Comparison of ENCODE assay signal across 8 cellular contexts in the genomic region with DNA sequence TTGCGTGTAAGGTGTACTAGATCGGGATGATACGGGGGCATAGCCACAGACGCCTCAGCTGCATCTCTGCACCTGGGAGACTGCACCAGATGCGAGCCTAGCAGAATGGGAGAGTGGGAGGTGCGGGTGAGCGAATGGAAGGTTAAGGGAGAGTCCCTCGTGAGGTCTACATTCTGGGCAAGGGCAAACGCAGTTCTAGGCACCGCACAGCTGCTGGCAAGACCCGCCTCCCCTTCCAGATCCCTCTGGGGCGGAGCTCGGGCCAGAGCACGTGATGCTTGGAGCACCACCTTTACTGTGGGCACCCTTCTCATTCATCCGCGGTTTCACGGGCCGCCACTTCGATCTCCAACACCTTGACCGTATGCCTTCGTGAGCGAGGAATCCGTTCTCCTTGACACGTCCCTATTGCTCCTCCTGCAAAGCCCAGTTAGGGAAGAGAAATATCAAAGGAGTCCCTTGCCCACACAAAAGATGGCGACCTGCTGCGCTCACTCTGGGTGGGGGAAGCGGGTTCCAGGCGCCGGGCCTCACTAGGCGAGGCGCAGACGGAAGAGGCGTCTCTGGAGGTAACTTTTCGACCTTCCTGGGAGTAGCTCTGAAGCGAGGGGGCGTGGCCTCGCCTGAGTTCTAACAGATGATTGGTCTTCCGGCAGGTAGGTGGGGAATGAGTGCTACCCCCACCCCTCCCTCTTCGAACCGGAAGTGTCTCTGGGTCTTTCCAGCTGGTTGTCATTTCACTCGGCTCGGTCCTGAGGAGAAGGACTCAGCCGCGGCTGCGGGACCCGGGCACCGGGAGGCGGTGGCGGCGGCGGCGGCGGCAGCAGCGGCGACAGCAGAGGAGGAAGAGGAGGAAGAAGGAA. TPM values are rescaled to one million over a fixed set of nuclear protein-coding genes. Genes with fewer than 3 reads are reported as not detected.
DNase-seq lines count a peak whose midpoint lies in the region; ATAC-seq, FAIRE-seq and TF ChIP-seq lines count a peak whose summit lies in the region.

A gene (plus strand): TSS at position 740 of the 863 bp plus-strand sequence. CDS start 1,385 bp downstream, outside the sequence.

- TF ChIP-seq POLR2A in GM19193 (IDR thresholded peaks at IDR 0.05; ENCODE audit: extremely low read depth, insufficient read depth, insufficient read length), result peak; percentile 95

- H3K4me1 Mint-ChIP-seq in chondrocyte (ENCODE audit: low read depth), result peaks cover 50% of the 10 kb centered on the region

- peak within 1 kb of the TSS; percentile 98 for H3K27ac ChIP-seq in kidney (ENCODE audit: low read depth in 2 of 2, low read length in 2 of 2)

- no peaks in the 10 kb centered on the region for H3K27me3 Mint-ChIP-seq in chondrocyte (ENCODE audit: low read depth)

- intact Hi-C loops in kidney (cut with DNase I), result no loop called here

- no peak for TF ChIP-seq CTCF in chondrocyte (IDR thresholded peaks at IDR 0.05)
- no peak for TF ChIP-seq CTCF in kidney (IDR thresholded peaks at IDR 0.05; ENCODE audit: borderline replicate concordance, extremely low read depth, insufficient read depth)

- peaks cover 4% of the 10 kb centered on the region for H3K36me3 Mint-ChIP-seq in chondrocyte (ENCODE audit: low read depth)

- peaks cover 18 to 21% of the 10 kb centered on the region in 2 donors for H3K4me1 ChIP-seq in kidney (ENCODE audit: control insufficient read depth in 1 of 2, insufficient read depth in 1 of 2, low read depth in 1 of 2, low read length in 2 of 2)

- no peaks in the 10 kb centered on the region for H3K9me3 Mint-ChIP-seq in chondrocyte (ENCODE audit: low read depth)

- no peaks in the 10 kb centered on the region for H3K9me3 ChIP-seq in kidney (ENCODE audit: control insufficient read depth in 1 of 2, low read length in 2 of 2)

- peak; percentile 95 to 97 for DNase-seq in AML-193 (lab: John Stamatoyannopoulos, UW)
- peak; percentile 92 for DNase-seq in NCI-H510A treated with DMSO at 0.1 percent for 48 hours (lab: John Stamatoyannopoulos, UW)
- DNase-seq in activated CD4-positive, alpha-beta T cell treated with anti-CD3 and anti-CD28 coated beads for 24 hours (ENCODE audit: low read depth in 2 of 2), result peak; percentile 92 to 95
- peak; percentile 99 for DNase-seq in chondrocyte (ENCODE audit: low spot score)
- peak; percentile 100 for DNase-seq in kidney
- DNase-seq in stimulated activated CD4-positive, alpha-beta T cell treated with anti-CD3 and anti-CD28 coated beads, Interleukin-15, amount 100 ng/mL, for 24 hours, result peak; percentile 98

- H3K4me3 ChIP-seq in kidney (ENCODE audit: low read length in 2 of 2), result peak within 1 kb of the TSS; percentile 87 to 93

- peak within 1 kb of the TSS; percentile 95 for H3K4me3 Mint-ChIP-seq in chondrocyte (ENCODE audit: unreplicated experiment)

- H3K9ac ChIP-seq in kidney (ENCODE audit: low read length in 2 of 2), result peak within 1 kb of the TSS; percentile 94 to 99

- ATAC-seq in HG03439 (IDR thresholded peaks at IDR 0.05; ENCODE audit: unreplicated experiment), result peak; percentile 96

- peak within 1 kb of the TSS; percentile 97 for H3K27ac Mint-ChIP-seq in chondrocyte (ENCODE audit: unreplicated experiment)

- peak; percentile 98 for FAIRE-seq in kidney (lab: Jason Lieb, UNC)

- H3K36me3 ChIP-seq in kidney (ENCODE audit: control insufficient read depth in 1 of 2, insufficient read depth in 2 of 2, low read length in 2 of 2), result peaks cover 0 to 11% of the 10 kb centered on the region in 2 donors

RNA-seq across cellular contexts. Expression of the gene that starts here (rescaled TPM):
- 24.7 to 27.7 TPM (median 27.1 TPM) in 3 replicates for total RNA-seq in chondrocyte
- 73.0 TPM for total RNA-seq in kidney
- polyA plus RNA-seq in kidney (ENCODE audit: insufficient read depth, low read depth, low replicate concordance), result 9.5 TPM

Comparison
In these comparisons a context has a peak if more than half of its experiments do, and no peak if none do; other contexts are left out.
1. Peak in every context shown above with its lines: DNase-seq, ATAC-seq, H3K4me3 ChIP-seq and H3K27ac ChIP-seq.